ENCODE assay signal across 19 cellular contexts in genomic region chrX:57677132-57677858, GRCh38. TPM values are rescaled to one million over a fixed set of nuclear protein-coding genes. Genes with fewer than 3 reads are reported as not detected.
"Had no signal": no experiment of that assay in that cellular context is flagged by ENCODE, and none has a peak within 500 bp of the region (broad histone marks: within the 10 kb centered on the region; RNA-seq: fewer than 3 reads in every experiment).

No MANE protein-coding gene starts in this region.

- H3K4me3 ChIP-seq: cardiac muscle cell, dorsolateral prefrontal cortex, gastrocnemius medialis, heart right ventricle, lower lobe of right lung, prostate gland, right lobe of liver, transverse colon had no signal

- H3K9me3 ChIP-seq: gastrocnemius medialis, lower lobe of right lung, prostate gland, right lobe of liver, transverse colon had no signal

- DNase-seq: activated CD4-positive, alpha-beta T cell treated with anti-CD3 and anti-CD28 coated beads, Interleukin-2, amount 50 U/mL, for 48 hours; activated naive CD4-positive, alpha-beta T cell treated with anti-CD3 and anti-CD28 coated beads, Interleukin-2, amount 10 ng/mL, durations not matched to agents 7 days and 5 days; dorsolateral prefrontal cortex; endodermal cell; erythroblast; gastrocnemius medialis; heart right ventricle; left colon; lower lobe of right lung; right lobe of liver; stimulated activated naive CD8-positive, alpha-beta T cell treated with anti-CD3 and anti-CD28 coated beads, Interleukin-15, Interleukin-2, amounts not matched to agents 100 U/mL and 50 U/mL, for 24 hours; T-helper 9 cell; transverse colon had no signal

- H3K4me1 ChIP-seq: gastrocnemius medialis, heart right ventricle, lower lobe of right lung, prostate gland, right lobe of liver, transverse colon had no signal

- H3K36me3 ChIP-seq: cardiac muscle cell, gastrocnemius medialis, heart right ventricle, lower lobe of right lung, prostate gland, right lobe of liver, transverse colon had no signal

- H3K27ac ChIP-seq: cardiac muscle cell, dorsolateral prefrontal cortex, gastrocnemius medialis, heart right ventricle, lower lobe of right lung, prostate gland, right lobe of liver, transverse colon, VCaP had no signal

- H3K27me3 ChIP-seq: cardiac muscle cell, gastrocnemius medialis, right lobe of liver, transverse colon had no signal

RNA-seq across cellular contexts. Expression of gene NLRP2B, which starts 2.8 kb away (rescaled TPM):
- total RNA-seq: activated T-helper 2 cell treated with anti-CD3 and anti-CD28 coated beads, Interferon-gamma antibody, Interleukin-2, Interleukin-4, amounts not matched to agents 10 μg/mL and 5 μg/mL and 100 μg/mL, durations not matched to agents 14 hours and 24 hours and 36 hours; cardiac muscle cell; endodermal cell; heart right ventricle; left colon; lower lobe of right lung; mesothelial cell of epicardium; osteoblast; right lobe of liver had no signal
